8 cellular contexts compared by ENCODE assay signal in genomic region chr1:2412773-2413494, GRCh38. TPM values are rescaled to one million over a fixed set of nuclear protein-coding genes. Genes with fewer than 3 reads are reported as not detected.
DNase-seq lines count a peak whose midpoint lies in the region; FAIRE-seq and TF ChIP-seq lines count a peak whose summit lies in the region.

No MANE protein-coding gene starts in this region.

- FAIRE-seq in small intestine (lab: Jason Lieb, UNC), result no peak

- no peak for TF ChIP-seq CTCF in GM10248 (IDR thresholded peaks at IDR 0.05; ENCODE audit: control extremely low read depth, extremely low read depth, low read depth, missing control alignments)
- no peak for TF ChIP-seq CTCF in MM.1S (IDR thresholded peaks at IDR 0.05; ENCODE audit: low read length)

- H3K9me2 ChIP-seq in MM.1S (replicated peaks; ENCODE audit: insufficient read depth, low read length), result no peaks in the 10 kb centered on the region

- H3K4me3 Mint-ChIP-seq in activated naive CD8-positive, alpha-beta T cell treated with anti-CD3 and anti-CD28 coated beads for 36 hours, result peak overlapping the region; percentile 89

- H3K9me3 ChIP-seq in MM.1S (replicated peaks; ENCODE audit: insufficient read depth, low read length) (no peaks in the 10 kb centered on the region), iPS-15b (ENCODE audit: control insufficient read depth, insufficient read depth, low read length) (no peaks in the 10 kb centered on the region), small intestine (ENCODE audit: control insufficient read depth, low read depth) (no peaks in the 10 kb centered on the region)

- H3F3A ChIP-seq in MM.1S (ENCODE audit: insufficient read depth, low read length), result peaks cover 11% of the 10 kb centered on the region

- H3K4me2 ChIP-seq in MM.1S (ENCODE audit: low read depth, low read length), result peak overlapping the region; percentile 92

- CTCF ChIA-PET in GM10248 (lab: Yijun Ruan, JAX) (interaction anchor here (0.9 to 1.7 kb wide), 5 partner anchors 19 to 1312 kb away, joined by 3 to 5 read pairs (median 3); no protein-coding TSS in a partner anchor), HEK293T (lab: Yijun Ruan, JAX) (interaction anchor here (0.9 to 1.8 kb wide), 2 partner anchors 134 to 135 kb away, joined by 3 to 4 read pairs; no protein-coding TSS in a partner anchor)

- H3K4me1 ChIP-seq in MM.1S (ENCODE audit: low read length), result peaks cover 25% of the 10 kb centered on the region
- peaks cover 5% of the 10 kb centered on the region for H3K4me1 ChIP-seq in iPS-15b (ENCODE audit: control insufficient read depth, insufficient read depth, low read length)
- peaks cover 0 to 2% of the 10 kb centered on the region in 2 donors for H3K4me1 ChIP-seq in small intestine (ENCODE audit: control insufficient read depth in 2 of 2, insufficient read depth in 1 of 2, low read depth in 1 of 2, low read length in 1 of 2)

- H3K4me3 ChIP-seq in MM.1S (ENCODE audit: low read length) (peak overlapping the region; percentile 88), iPS-15b (ENCODE audit: low read depth, low read length) (peak overlapping the region; percentile 74), small intestine (ENCODE audit: low read depth in 1 of 2, low read length in 2 of 2) (peak overlapping the region; percentile 68 to 77)

- H3K36me3 ChIP-seq in MM.1S (replicated peaks; ENCODE audit: insufficient read depth, low read length) (no peaks in the 10 kb centered on the region), iPS-15b (ENCODE audit: control insufficient read depth, insufficient read depth, low read length) (peaks cover 4% of the 10 kb centered on the region), small intestine (ENCODE audit: control insufficient read depth in 2 of 2, insufficient read depth in 2 of 2, low read length in 2 of 2) (no peaks in the 10 kb centered on the region)

- H3K9me3 Mint-ChIP-seq in activated naive CD8-positive, alpha-beta T cell treated with anti-CD3 and anti-CD28 coated beads for 36 hours, result no peaks in the 10 kb centered on the region

- H3K27ac ChIP-seq in MM.1S (ENCODE audit: low read length), result peak overlapping the region; percentile 52
- H3K27ac ChIP-seq in small intestine (ENCODE audit: low read depth in 1 of 2, low read length in 1 of 2), result peak overlapping the region; percentile 88 to 90

- peak; percentile 57 for DNase-seq in 8988T
- DNase-seq in GM10248 (ENCODE audit: extremely low spot score), result peak; percentile 74
- peak; percentile 57 for DNase-seq in HEK293T (ENCODE audit: extremely low spot score)
- DNase-seq in MM.1S, result no peak
- no peak for DNase-seq in activated naive CD8-positive, alpha-beta T cell treated with anti-CD3 and anti-CD28 coated beads for 36 hours
- peak; percentile 81 for DNase-seq in small intestine
- no peak for DNase-seq in activated effector memory CD4-positive, alpha-beta T cell treated with anti-CD3 and anti-CD28 coated beads, Interleukin-2, amount 50 U/mL, for 16 hours

- H3K27ac Mint-ChIP-seq in activated naive CD8-positive, alpha-beta T cell treated with anti-CD3 and anti-CD28 coated beads for 36 hours, result peak overlapping the region; percentile 89

- H3K9ac ChIP-seq in MM.1S (ENCODE audit: low read length) (peak overlapping the region; percentile 85), iPS-15b (ENCODE audit: low read depth, low read length) (peak overlapping the region; percentile 65)

- POLR2A ChIA-PET in GM10248 (lab: Yijun Ruan, JAX), result interaction anchor here (0.6 to 1.0 kb wide), 2 partner anchors 21 to 89 kb away, joined by 3 to 4 read pairs; partner anchors contain the start of genes MORN1 and RER1
- POLR2A ChIA-PET in HEK293T (lab: Yijun Ruan, JAX), result interaction anchor here (0.7 to 4.4 kb wide), 7 partner anchors 21 to 225 kb away, joined by 3 to 18 read pairs (median 4); partner anchors contain the start of genes MORN1, PANK4 and RER1

- no peaks in the 10 kb centered on the region for H4K20me1 ChIP-seq in MM.1S (ENCODE audit: insufficient read depth, low read length)

- peaks cover 32% of the 10 kb centered on the region for H3K4me1 Mint-ChIP-seq in activated naive CD8-positive, alpha-beta T cell treated with anti-CD3 and anti-CD28 coated beads for 36 hours

- H2AFZ ChIP-seq in MM.1S (ENCODE audit: low read length), result peak overlapping the region; percentile 84

- H3K79me2 ChIP-seq in MM.1S (ENCODE audit: low read length), result peaks cover 7% of the 10 kb centered on the region

- no peaks in the 10 kb centered on the region for H3K27me3 Mint-ChIP-seq in activated naive CD8-positive, alpha-beta T cell treated with anti-CD3 and anti-CD28 coated beads for 36 hours

- 0 to 2% (median 1%) methylated on average over 44 to 66 of the region's 66 CpGs for WGBS in small intestine, 3 donors

- H3K36me3 Mint-ChIP-seq in activated naive CD8-positive, alpha-beta T cell treated with anti-CD3 and anti-CD28 coated beads for 36 hours, result peaks cover 11% of the 10 kb centered on the region

- H3K27me3 ChIP-seq in MM.1S (replicated peaks; ENCODE audit: insufficient read depth, low read length) (peaks cover 12% of the 10 kb centered on the region), iPS-15b (ENCODE audit: control insufficient read depth, insufficient read depth, low read length) (no peaks in the 10 kb centered on the region), small intestine (ENCODE audit: control insufficient read depth in 2 of 2, insufficient read depth in 2 of 2, low read length in 2 of 2) (no peaks in the 10 kb centered on the region)

TF ChIP-seq in HEK293T, 16 proteins besides CTCF, POLR2A, EP300 and RAD21:
- TF ChIP-seq CTBP1 (IDR thresholded peaks at IDR 0.05; ENCODE audit: borderline replicate concordance) (no peak), ARNT (IDR thresholded peaks at IDR 0.05) (peak; percentile 7; the same call in 1 of the 2 replicates), LEF1 (IDR thresholded peaks at IDR 0.05; ENCODE audit: borderline replicate concordance) (peak; percentile 77; the same call in 1 of the 2 replicates), TARDBP (IDR thresholded peaks at IDR 0.05) (no peak), BHLHE40 (IDR thresholded peaks at IDR 0.05; ENCODE audit: borderline replicate concordance) (no peak), L3MBTL2 (conservative IDR thresholded peaks at IDR 0.05) (peak; percentile 83), NFRKB (IDR thresholded peaks at IDR 0.05) (no peak), FOXA1 (IDR thresholded peaks at IDR 0.05) (no peak)

RNA-seq across cellular contexts. Expression of gene PEX10, which starts 0.6 kb away (rescaled TPM):
- total RNA-seq in activated naive CD8-positive, alpha-beta T cell treated with anti-CD3 and anti-CD28 coated beads for 36 hours, result 10 to 100 TPM; 21.5 to 23.7 TPM
- 10 to 100 TPM; 11.9 to 21.3 (median 12.4) TPM for polyA plus RNA-seq in small intestine

RNA-seq across cellular contexts. Expression of gene RER1, which starts 21.3 kb away (rescaled TPM):
- 100 to 1,000 TPM; 161 to 176 TPM for total RNA-seq in activated naive CD8-positive, alpha-beta T cell treated with anti-CD3 and anti-CD28 coated beads for 36 hours
- 100 to 1,000 TPM in 1 of 3 donors, 10 to 100 TPM in 2; 70.0 to 106 (median 71.1) TPM for polyA plus RNA-seq in small intestine

RNA-seq across cellular contexts. Expression of gene MORN1, which starts 21.6 kb away (rescaled TPM):
- total RNA-seq in activated naive CD8-positive, alpha-beta T cell treated with anti-CD3 and anti-CD28 coated beads for 36 hours, result 1 to 10 TPM; 6.8 to 7.8 TPM
- polyA plus RNA-seq in small intestine, result 1 to 10 TPM; 1.1 to 4.3 (median 1.3) TPM

Comparison
In these comparisons a context has a peak if more than half of its experiments do, and no peak if none do; other contexts are left out.
1. DNase-seq: peak in 8988T (single experiment), GM10248 (single experiment), HEK293T (single experiment) and small intestine (single experiment); none in MM.1S (single experiment), activated naive CD8-positive, alpha-beta T cell treated with anti-CD3 and anti-CD28 coated beads for 36 hours (single experiment) and activated effector memory CD4-positive, alpha-beta T cell treated with anti-CD3 and anti-CD28 coated beads, Interleukin-2, amount 50 U/mL, for 16 hours (single experiment).
2. Peak in every context shown above with its lines, with median percentiles within 50 percentile points of each other: H3K4me3 ChIP-seq.